Comparison of ENCODE assay signal across 8 cellular contexts in genomic region chr5:118987988-118988945, GRCh38. TPM values are rescaled to one million over a fixed set of nuclear protein-coding genes. Genes with fewer than 3 reads are reported as not detected.
DNase-seq lines count a peak whose midpoint lies in the region; ATAC-seq, FAIRE-seq and TF ChIP-seq lines count a peak whose summit lies in the region.

DTWD2 (minus strand) TSS chr5:118988547; CDS start chr5:118988511, 36 bp downstream.

- H3K9me3 ChIP-seq in SU-DHL-6 (ENCODE audit: insufficient read depth, low read length) (no peaks in the 10 kb centered on the region), adipocyte (ENCODE audit: control insufficient read depth, low read length) (no peaks in the 10 kb centered on the region), heart left ventricle (peaks cover 0 to 3% (median 0%) of the 10 kb centered on the region in 12 donors), upper lobe of left lung (no peaks in the 10 kb centered on the region)

- H3K27ac ChIP-seq in SU-DHL-6 (ENCODE audit: low read depth, low read length) (peak within 1 kb of the TSS; percentile 74), heart left ventricle (peak within 1 kb of the TSS; percentile 75 to 98 (median 96)), upper lobe of left lung (peak within 1 kb of the TSS; percentile 88 to 94 (median 91))

- intact Hi-C loops in heart left ventricle (cut with DNase I): loop anchor here (1.0 to 10.0 kb wide), 10 partner anchors 82 to 425 kb away; partner anchors contain the start of gene DMXL1 (in 3 of the 10)

- H2AFZ ChIP-seq in SU-DHL-6 (ENCODE audit: low read depth, low read length, severe bottlenecking): peak within 1 kb of the TSS; percentile 96

- peak; percentile 85 for TF ChIP-seq CTCF in SU-DHL-6 (IDR thresholded peaks at IDR 0.05; ENCODE audit: insufficient read depth, low read length, poor library complexity, severe bottlenecking)
- TF ChIP-seq CTCF in heart left ventricle (IDR thresholded peaks at IDR 0.05): peak; percentile 80 to 98 (median 91)
- TF ChIP-seq CTCF in upper lobe of left lung (IDR thresholded peaks at IDR 0.05): peak; percentile 82 to 98 (median 97)

- H3K9me2 ChIP-seq in SU-DHL-6 (replicated peaks; ENCODE audit: insufficient read depth, low read length): no peaks in the 10 kb centered on the region

- FAIRE-seq in GM12891 (lab: Jason Lieb, UNC): peak; percentile 99

- WGBS in heart left ventricle, 4 donors: 2 to 3% (median 2%) methylated on average over 36 to 79 of the region's 79 CpGs
- WGBS in upper lobe of left lung, 2 donors: 6 to 8% methylated on average over 31 to 33 of the region's 79 CpGs

- H3K4me1 ChIP-seq in adipocyte (ENCODE audit: control insufficient read depth, insufficient read depth, low read length): peaks cover 22% of the 10 kb centered on the region
- peaks cover 0 to 23% (median 12%) of the 10 kb centered on the region in 12 donors for H3K4me1 ChIP-seq in heart left ventricle
- H3K4me1 ChIP-seq in upper lobe of left lung: peaks cover 6 to 17% (median 10%) of the 10 kb centered on the region in 4 donors

- H3K36me3 ChIP-seq in SU-DHL-6 (ENCODE audit: low read length): no peaks in the 10 kb centered on the region
- H3K36me3 ChIP-seq in adipocyte (ENCODE audit: control insufficient read depth, insufficient read depth, low read length, severe bottlenecking): no peaks in the 10 kb centered on the region
- no peaks in the 10 kb centered on the region for H3K36me3 ChIP-seq in heart left ventricle
- H3K36me3 ChIP-seq in upper lobe of left lung: no peaks in the 10 kb centered on the region

- 0 out of 2 replicates have a peak, but pooled peaks have one; percentile 24 for TF ChIP-seq POLR2A in GM12891 (IDR thresholded peaks at IDR 0.05; ENCODE audit: low read depth, low read length)
- TF ChIP-seq POLR2A in heart left ventricle (IDR thresholded peaks at IDR 0.05): peak in 1 of 2 donors; percentile 62
- peak in 3 of 4 donors; percentile 20 to 69 (median 53) for TF ChIP-seq POLR2A in upper lobe of left lung (IDR thresholded peaks at IDR 0.05)

- H3K9ac ChIP-seq in SU-DHL-6 (ENCODE audit: low read length): peak within 1 kb of the TSS; percentile 65
- peak within 1 kb of the TSS; percentile 91 for H3K9ac ChIP-seq in adipocyte (ENCODE audit: low read length)

- peak within 1 kb of the TSS; percentile 85 for H3K4me2 ChIP-seq in SU-DHL-6 (ENCODE audit: low read depth, low read length, poor library complexity, severe bottlenecking)

- H4K20me1 ChIP-seq in SU-DHL-6 (ENCODE audit: low read depth, low read length): no peaks in the 10 kb centered on the region

- DNase-seq in GM12891 (ENCODE audit: insufficient read length, low spot score): peak; percentile 88
- DNase-seq in NCI-H1417 (lab: John Stamatoyannopoulos, UW): peak; percentile 95 to 96 (median 95)
- DNase-seq in adipocyte (ENCODE audit: low read depth): peak; percentile 96
- DNase-seq in heart left ventricle: peak; percentile 92 to 97 (median 96)
- DNase-seq in pons (ENCODE audit: low spot score): peak; percentile 94
- DNase-seq in upper lobe of left lung: peak; percentile 97 to 99

- no peak for TF ChIP-seq EP300 in upper lobe of left lung (IDR thresholded peaks at IDR 0.05)

- peak within 1 kb of the TSS; percentile 68 for H3K4me3 ChIP-seq in SU-DHL-6 (ENCODE audit: insufficient read depth, low read length, poor library complexity, severe bottlenecking)
- H3K4me3 ChIP-seq in adipocyte (ENCODE audit: low read length): peak within 1 kb of the TSS; percentile 94
- peak within 1 kb of the TSS; percentile 62 to 93 (median 82) for H3K4me3 ChIP-seq in heart left ventricle
- H3K4me3 ChIP-seq in upper lobe of left lung: peak within 1 kb of the TSS; percentile 64 to 87 (median 82)

- no peaks in the 10 kb centered on the region for H3K27me3 ChIP-seq in SU-DHL-6 (ENCODE audit: low read length)
- no peaks in the 10 kb centered on the region for H3K27me3 ChIP-seq in adipocyte (replicated peaks; ENCODE audit: control insufficient read depth, insufficient read depth, low read length)
- no peaks in the 10 kb centered on the region for H3K27me3 ChIP-seq in heart left ventricle
- H3K27me3 ChIP-seq in upper lobe of left lung: no peaks in the 10 kb centered on the region

- ATAC-seq in HG02798 (IDR thresholded peaks at IDR 0.05; ENCODE audit: poor library complexity, unreplicated experiment): peak; percentile 97
- ATAC-seq in heart left ventricle: peak; percentile 98 to 100 (median 99)
- ATAC-seq in upper lobe of left lung (ENCODE audit: low FRiP score in 2 of 2): peak; percentile 100

- peaks cover 18% of the 10 kb centered on the region for H3F3A ChIP-seq in SU-DHL-6 (ENCODE audit: insufficient read depth)

- no peaks in the 10 kb centered on the region for H3K79me2 ChIP-seq in SU-DHL-6 (ENCODE audit: insufficient read depth, low read length)

TF ChIP-seq in GM12891, 5 proteins besides CTCF, POLR2A, EP300 and RAD21:
- TF ChIP-seq POU2F2 (IDR thresholded peaks at IDR 0.05; ENCODE audit: low read depth, low read length) (0 out of 2 replicates have a peak, but pooled peaks have one; percentile 34), TAF1 (IDR thresholded peaks at IDR 0.05; ENCODE audit: low read depth, low read length) (peak; percentile 37; the same call in 1 of the 2 replicates), POLR2AphosphoS5 (IDR thresholded peaks at IDR 0.05; ENCODE audit: low read depth, low read length) (no peak), PAX5 (IDR thresholded peaks at IDR 0.05; ENCODE audit: insufficient read depth, low read length, severe bottlenecking) (no peak), SPI1 (IDR thresholded peaks at IDR 0.05; ENCODE audit: low read depth, low read length) (no peak)

RNA-seq across cellular contexts. Expression of gene DTWD2, which starts in this region (rescaled TPM):
- polyA plus RNA-seq in GM12891 (2012; ENCODE audit: low read depth, missing spikeins): 2.0 TPM
- total RNA-seq in heart left ventricle: 10 to 100 TPM in 6 of 9 donors, 1 to 10 TPM in 3; 6.1 to 16.0 (median 12.2) TPM
- polyA plus RNA-seq in heart left ventricle: 1 to 10 TPM; 3.2 to 8.2 TPM
- total RNA-seq in upper lobe of left lung: 10 to 100 TPM in 3 of 6 donors, 1 to 10 TPM in 3; 7.1 to 14.7 (median 9.5) TPM

Comparison
In these comparisons a context has a peak if more than half of its experiments do, and no peak if none do; other contexts are left out.
1. Peak in every context shown above with its lines: DNase-seq, ATAC-seq, H3K4me3 ChIP-seq and H3K27ac ChIP-seq.